11 cellular contexts compared by ENCODE assay signal in genomic region chr3:13932578-13933295, GRCh38. TPM values are rescaled to one million over a fixed set of nuclear protein-coding genes. Genes with fewer than 3 reads are reported as not detected.
A peak's percentile ranks its signal among the peaks of the same experiment; 100 is the strongest.
DNase-seq lines count a peak whose midpoint lies in the region; ATAC-seq and TF ChIP-seq lines count a peak whose summit lies in the region.
"Had no signal": no experiment of that assay in that cellular context is flagged by ENCODE, and none has a peak within 500 bp of the region (broad histone marks: within the 10 kb centered on the region; RNA-seq: fewer than 3 reads in every experiment).

No MANE protein-coding gene starts in this region.

- no peaks in the 10 kb centered on the region for H3K27me3 Mint-ChIP-seq in MCF 10A (ENCODE audit: insufficient read depth, unreplicated experiment)
- H3K27me3 Mint-ChIP-seq in naive thymus-derived CD4-positive, alpha-beta T cell: peaks cover 0 to 54% (median 29%) of the 10 kb centered on the region in 5 donors
- H3K27me3 Mint-ChIP-seq: CD4-positive, CD25-positive, alpha-beta regulatory T cell had no signal

- POLR2A ChIA-PET in MCF 10A (lab: Yijun Ruan, JAX): no interaction called here
- POLR2A ChIA-PET in naive thymus-derived CD4-positive, alpha-beta T cell (lab: Charles Lee): no interaction called here

- H3K9me3 Mint-ChIP-seq in MCF 10A (ENCODE audit: unreplicated experiment): peaks cover 35% of the 10 kb centered on the region
- peaks cover 7 to 48% (median 18%) of the 10 kb centered on the region in 11 donors for H3K9me3 Mint-ChIP-seq in naive thymus-derived CD4-positive, alpha-beta T cell

- intact Hi-C loops in breast epithelium (cut with DNase I; ENCODE audit: low total_unique reads) (loop anchor here (5.0 kb wide), 1 partner anchor 1020 kb away; no protein-coding TSS in a partner anchor), MCF 10A (cut with micrococcal nuclease) (no loop called here), upper lobe of right lung (cut with DNase I) (no loop called here)
- intact Hi-C loops in naive thymus-derived CD4-positive, alpha-beta T cell (cut with micrococcal nuclease): no loop called here

- CTCF ChIA-PET in MCF 10A (lab: Yijun Ruan, JAX): no interaction called here
- CTCF ChIA-PET in naive thymus-derived CD4-positive, alpha-beta T cell (lab: Charles Lee): no interaction called here

- no peak for TF ChIP-seq POLR2A in breast epithelium (IDR thresholded peaks at IDR 0.05)

- H3K27ac ChIP-seq in breast epithelium (no peak overlapping the region), upper lobe of right lung (no peak overlapping the region)
- H3K27ac ChIP-seq in naive thymus-derived CD4-positive, alpha-beta T cell (ENCODE audit: low read depth, low read length): no peak overlapping the region

- H3K27ac Mint-ChIP-seq in MCF 10A (ENCODE audit: low read depth, unreplicated experiment): no peak overlapping the region
- peak overlapping the region in 1 of 9 donors; percentile 52 for H3K27ac Mint-ChIP-seq in naive thymus-derived CD4-positive, alpha-beta T cell
- H3K27ac Mint-ChIP-seq: CD4-positive, CD25-positive, alpha-beta regulatory T cell had no signal

- no peak overlapping the region for H3K4me3 Mint-ChIP-seq in MCF 10A (ENCODE audit: unreplicated experiment)
- peak overlapping the region; percentile 59 to 83 (median 68) for H3K4me3 Mint-ChIP-seq in naive thymus-derived CD4-positive, alpha-beta T cell

- H3K27me3 ChIP-seq in breast epithelium: peaks cover 0 to 7% of the 10 kb centered on the region in 2 donors
- H3K27me3 ChIP-seq in naive thymus-derived CD4-positive, alpha-beta T cell (ENCODE audit: control insufficient read depth in 2 of 2, insufficient read depth in 2 of 2, low read length in 2 of 2): peaks cover 0 to 3% of the 10 kb centered on the region in 2 donors
- peaks cover 7% of the 10 kb centered on the region for H3K27me3 ChIP-seq in upper lobe of right lung

- H3K4me1 ChIP-seq in breast epithelium: no peaks in the 10 kb centered on the region
- peaks cover 0 to 5% of the 10 kb centered on the region in 2 donors for H3K4me1 ChIP-seq in naive thymus-derived CD4-positive, alpha-beta T cell (ENCODE audit: control insufficient read depth in 2 of 2, insufficient read depth in 2 of 2, low read length in 2 of 2)
- no peaks in the 10 kb centered on the region for H3K4me1 ChIP-seq in upper lobe of right lung

- no peak for ATAC-seq in naive thymus-derived CD4-positive, alpha-beta T cell
- peak; percentile 47 for ATAC-seq in upper lobe of right lung

- TF ChIP-seq CTCF in breast epithelium (IDR thresholded peaks at IDR 0.05) (no peak), MCF 10A (IDR thresholded peaks at IDR 0.05; ENCODE audit: unreplicated experiment) (no peak), choroid plexus epithelial cell (conservative IDR thresholded peaks at IDR 0.05; ENCODE audit: low read depth, low read length) (no peak), upper lobe of right lung (IDR thresholded peaks at IDR 0.05) (no peak)

- no peaks in the 10 kb centered on the region for H3K36me3 Mint-ChIP-seq in MCF 10A (ENCODE audit: insufficient read depth, unreplicated experiment)
- peaks cover 0 to 15% (median 7%) of the 10 kb centered on the region in 5 donors for H3K36me3 Mint-ChIP-seq in naive thymus-derived CD4-positive, alpha-beta T cell
- H3K36me3 Mint-ChIP-seq: CD4-positive, CD25-positive, alpha-beta regulatory T cell had no signal

- H3K9me3 ChIP-seq in breast epithelium: peaks cover 8 to 9% of the 10 kb centered on the region in 2 donors
- H3K9me3 ChIP-seq in naive thymus-derived CD4-positive, alpha-beta T cell (ENCODE audit: control insufficient read depth in 2 of 3, low read length in 3 of 3): peaks cover 0 to 6% (median 0%) of the 10 kb centered on the region in 3 experiments
- H3K9me3 ChIP-seq in upper lobe of right lung: no peaks in the 10 kb centered on the region

- H3K36me3 ChIP-seq in breast epithelium (no peaks in the 10 kb centered on the region), upper lobe of right lung (no peaks in the 10 kb centered on the region)
- no peaks in the 10 kb centered on the region for H3K36me3 ChIP-seq in naive thymus-derived CD4-positive, alpha-beta T cell (ENCODE audit: control insufficient read depth in 2 of 3, insufficient read depth in 3 of 3, low read length in 3 of 3)

- DNase-seq in breast epithelium (ENCODE audit: low spot score in 2 of 2) (no peak), MCF 10A (ENCODE audit: unreplicated experiment) (no peak), choroid plexus epithelial cell (ENCODE audit: low read depth) (peak; percentile 1), upper lobe of right lung (no peak), SKM-1 (lab: John Stamatoyannopoulos, UW; ENCODE audit: unreplicated experiment) (no peak), GOT3 (lab: John Stamatoyannopoulos, UW) (no peak), cerebellum (ENCODE audit: low spot score) (no peak)
- DNase-seq in naive thymus-derived CD4-positive, alpha-beta T cell: no peak
- DNase-seq: stimulated activated CD4-positive, alpha-beta T cell treated with anti-CD3 and anti-CD28 coated beads, Interleukin-4, amount 100 ng/mL, for 4 hours had no signal

- no peaks in the 10 kb centered on the region for H3K4me1 Mint-ChIP-seq in MCF 10A (ENCODE audit: insufficient read depth, unreplicated experiment)
- peaks cover 0 to 5% (median 3%) of the 10 kb centered on the region in 7 donors for H3K4me1 Mint-ChIP-seq in naive thymus-derived CD4-positive, alpha-beta T cell

- BruUV-seq in MCF 10A (replicated peaks; lab: Mats Ljungman, UMichigan): no TSS peak

- H3K4me3 ChIP-seq in breast epithelium (peak overlapping the region; percentile 39 to 71 (median 56)), choroid plexus epithelial cell (ENCODE audit: low read depth, low read length) (peak overlapping the region; percentile 14), upper lobe of right lung (peak overlapping the region; percentile 38)
- peak overlapping the region; percentile 27 for H3K4me3 ChIP-seq in naive thymus-derived CD4-positive, alpha-beta T cell (ENCODE audit: low read length)

RNA-seq across cellular contexts. Expression of gene WNT7A, which starts 52.9 kb away (rescaled TPM):
- not detected for total RNA-seq in breast epithelium
- total RNA-seq in MCF 10A (2022): 0.47 and 0.61 TPM in 2 replicates
- 10 to 100 TPM in 4 of 5 experiments, under 1 TPM in 1; 0.15 to 21.8 (median 18.8) TPM for total RNA-seq in naive thymus-derived CD4-positive, alpha-beta T cell
- 1 to 10 TPM; 5.0 to 7.7 TPM for polyA plus RNA-seq in naive thymus-derived CD4-positive, alpha-beta T cell
- 6.6 TPM for total RNA-seq in upper lobe of right lung
- 5.4 TPM for total RNA-seq in cerebellum
- total RNA-seq: mesenteric fat pad had no signal
